In genomic region chr2:24334245-24334633, GRCh38 we compare ENCODE assay signal across 11 cellular contexts. TPM values are rescaled to one million over a fixed set of nuclear protein-coding genes. Genes with fewer than 3 reads are reported as not detected.
DNase-seq lines count a peak whose midpoint lies in the region; ATAC-seq and TF ChIP-seq lines count a peak whose summit lies in the region.
"Had no signal": no experiment of that assay in that cellular context is flagged by ENCODE, and none has a peak within 500 bp of the region (broad histone marks: within the 10 kb centered on the region; RNA-seq: fewer than 3 reads in every experiment).

No MANE protein-coding gene starts in this region.

- no TSS peak for BruUV-seq in IMR-90 (replicated peaks; lab: Mats Ljungman, UMichigan)

- CTCF ChIA-PET in IMR-90 (lab: Yijun Ruan, JAX): no interaction called here
- CTCF ChIA-PET in CD4-positive, alpha-beta T cell (lab: Charles Lee): no interaction called here

- H3K4ac ChIP-seq in IMR-90 (ENCODE audit: low read depth, low read length): no peak overlapping the region

- POLR2A ChIA-PET in IMR-90 (lab: Charles Lee; ENCODE audit: unreplicated experiment): no interaction called here
- POLR2A ChIA-PET in CD4-positive, alpha-beta T cell (lab: Charles Lee): no interaction called here

- no peak overlapping the region for H2AK9ac ChIP-seq in IMR-90 (replicated peaks; ENCODE audit: low read depth, low read length, poor library complexity)

- H3K9me3 Mint-ChIP-seq in stimulated activated memory B cell treated with anti-CD40 and anti-IgM and Interleukin-4, amounts not matched to agents 10 μg/mL and 1 μg/mL and 100 μg/mL, for 72 hours: peaks cover 3% of the 10 kb centered on the region
- H3K9me3 Mint-ChIP-seq in stimulated activated effector memory CD8-positive, alpha-beta T cell treated with anti-CD3 and anti-CD28 coated beads, Interleukin-12 subunit alpha, Interleukin-12 subunit beta, amount 100 ng/mL, for 72 hours: no peaks in the 10 kb centered on the region
- H3K9me3 Mint-ChIP-seq in CD4-positive, alpha-beta T cell: no peaks in the 10 kb centered on the region

- no peaks in the 10 kb centered on the region for H3K27me3 Mint-ChIP-seq in stimulated activated memory B cell treated with anti-CD40 and anti-IgM and Interleukin-4, amounts not matched to agents 10 μg/mL and 1 μg/mL and 100 μg/mL, for 72 hours
- H3K27me3 Mint-ChIP-seq in CD4-positive, alpha-beta T cell: no peaks in the 10 kb centered on the region

- peak overlapping the region; percentile 80 for H3K27ac Mint-ChIP-seq in stimulated activated memory B cell treated with anti-CD40 and anti-IgM and Interleukin-4, amounts not matched to agents 10 μg/mL and 1 μg/mL and 100 μg/mL, for 72 hours
- H3K27ac Mint-ChIP-seq in stimulated activated effector memory CD8-positive, alpha-beta T cell treated with anti-CD3 and anti-CD28 coated beads, Interleukin-12 subunit alpha, Interleukin-12 subunit beta, amount 100 ng/mL, for 72 hours: no peak overlapping the region
- no peak overlapping the region for H3K27ac Mint-ChIP-seq in CD4-positive, alpha-beta T cell

- no peak overlapping the region for H3K23ac ChIP-seq in IMR-90 (ENCODE audit: low read depth, low read length)

- no peak for TF ChIP-seq RAD21 in IMR-90 (IDR thresholded peaks at IDR 0.05; ENCODE audit: low read length)

- H3K9me1 ChIP-seq in IMR-90 (ENCODE audit: insufficient read depth, low read length): peaks cover 3% of the 10 kb centered on the region; the same call in 1 of the 2 replicates

- H3K27ac ChIP-seq in IMR-90 (ENCODE audit: insufficient read depth, low read length): no peak overlapping the region
- H3K27ac ChIP-seq in CD4-positive, alpha-beta T cell (ENCODE audit: low read depth, low read length): no peak overlapping the region

- no peak overlapping the region for H3K4me3 Mint-ChIP-seq in stimulated activated memory B cell treated with anti-CD40 and anti-IgM and Interleukin-4, amounts not matched to agents 10 μg/mL and 1 μg/mL and 100 μg/mL, for 72 hours
- no peak overlapping the region for H3K4me3 Mint-ChIP-seq in stimulated activated effector memory CD8-positive, alpha-beta T cell treated with anti-CD3 and anti-CD28 coated beads, Interleukin-12 subunit alpha, Interleukin-12 subunit beta, amount 100 ng/mL, for 72 hours
- no peak overlapping the region for H3K4me3 Mint-ChIP-seq in CD4-positive, alpha-beta T cell

- H2BK15ac ChIP-seq in IMR-90 (ENCODE audit: low read depth, low read length): no peak overlapping the region

- no peak overlapping the region for H3K14ac ChIP-seq in IMR-90 (replicated peaks; ENCODE audit: low read depth, low read length)

- in situ Hi-C loops in IMR-90 (cut with MboI; ENCODE audit: low sequenced_read_pairs): no loop called here

- dilution Hi-C loops in IMR-90 (cut with HindIII; ENCODE audit: low sequenced_read_pairs, unreplicated experiment): no loop called here

- no peak overlapping the region for H4K91ac ChIP-seq in IMR-90 (ENCODE audit: insufficient read depth, low read depth, low read length)

- no peak overlapping the region for H3K4me2 ChIP-seq in IMR-90 (ENCODE audit: low read depth, low read length)

- no peak overlapping the region for H4K8ac ChIP-seq in IMR-90 (ENCODE audit: low read depth in 2 of 2, low read length in 2 of 2)

- H3K56ac ChIP-seq in IMR-90 (ENCODE audit: extremely low read depth, insufficient read depth, low read length): no peak overlapping the region

- no peaks in the 10 kb centered on the region for H3K9me3 ChIP-seq in IMR-90 (ENCODE audit: control insufficient read depth, insufficient read depth, low read length)
- H3K9me3 ChIP-seq in CD4-positive, alpha-beta T cell (ENCODE audit: control insufficient read depth, low read length): no peaks in the 10 kb centered on the region

- peak; percentile 37 for DNase-seq in IMR-90
- DNase-seq in astrocyte of the hippocampus (ENCODE audit: low read depth, low spot score): peak; percentile 92
- peak; percentile 35 for DNase-seq in kidney tubule cell (ENCODE audit: low spot score)
- DNase-seq in stimulated activated effector memory CD8-positive, alpha-beta T cell treated with anti-CD3 and anti-CD28 coated beads, Interleukin-12 subunit alpha, Interleukin-12 subunit beta, amount 100 ng/mL, for 72 hours (ENCODE audit: low spot score in 2 of 2): no peak
- DNase-seq in CD4-positive, alpha-beta T cell: no peak
- DNase-seq: activated gamma-delta T cell, kidney glomerular epithelial cell, T-helper 1 cell had no signal

- no peak overlapping the region for H3K4me3 ChIP-seq in IMR-90 (ENCODE audit: insufficient read depth, low read depth, low read length)

- H3K36me3 Mint-ChIP-seq in stimulated activated memory B cell treated with anti-CD40 and anti-IgM and Interleukin-4, amounts not matched to agents 10 μg/mL and 1 μg/mL and 100 μg/mL, for 72 hours: peaks cover 14% of the 10 kb centered on the region
- H3K36me3 Mint-ChIP-seq in stimulated activated effector memory CD8-positive, alpha-beta T cell treated with anti-CD3 and anti-CD28 coated beads, Interleukin-12 subunit alpha, Interleukin-12 subunit beta, amount 100 ng/mL, for 72 hours: no peaks in the 10 kb centered on the region
- H3K36me3 Mint-ChIP-seq in CD4-positive, alpha-beta T cell (ENCODE audit: low read depth): peaks cover 6% of the 10 kb centered on the region

- peaks cover 73% of the 10 kb centered on the region for H3K4me1 Mint-ChIP-seq in stimulated activated memory B cell treated with anti-CD40 and anti-IgM and Interleukin-4, amounts not matched to agents 10 μg/mL and 1 μg/mL and 100 μg/mL, for 72 hours
- peaks cover 56% of the 10 kb centered on the region for H3K4me1 Mint-ChIP-seq in stimulated activated effector memory CD8-positive, alpha-beta T cell treated with anti-CD3 and anti-CD28 coated beads, Interleukin-12 subunit alpha, Interleukin-12 subunit beta, amount 100 ng/mL, for 72 hours
- peaks cover 66% of the 10 kb centered on the region for H3K4me1 Mint-ChIP-seq in CD4-positive, alpha-beta T cell (ENCODE audit: low read depth)

- peaks cover 9% of the 10 kb centered on the region; the same call in 1 of the 2 replicates for H4K20me1 ChIP-seq in IMR-90 (ENCODE audit: insufficient read depth, low read length)

- peaks cover 23 to 39% of the 10 kb centered on the region in 2 experiments for H3K79me1 ChIP-seq in IMR-90 (ENCODE audit: low read depth in 1 of 2, low read length in 2 of 2)

- no peak overlapping the region for H4K5ac ChIP-seq in IMR-90 (ENCODE audit: low read depth, low read length)

- no peak overlapping the region for H3K9ac ChIP-seq in IMR-90 (ENCODE audit: low read depth, low read length)

- no peak for TF ChIP-seq CTCF in IMR-90 (conservative IDR thresholded peaks at IDR 0.05; ENCODE audit: low read depth, low read length)
- no peak for TF ChIP-seq CTCF in CD4-positive, alpha-beta T cell (IDR thresholded peaks at IDR 0.05)

- no peaks in the 10 kb centered on the region; the same call in 1 of the 2 replicates for H3K4me1 ChIP-seq in IMR-90 (ENCODE audit: control insufficient read depth, insufficient read depth, low read length)

- no peak overlapping the region for H2BK120ac ChIP-seq in IMR-90 (ENCODE audit: low read depth, low read length)

- TF ChIP-seq POLR2A in IMR-90 (IDR thresholded peaks at IDR 0.05; ENCODE audit: low read depth, low read length): no peak

- intact Hi-C loops in IMR-90 (cut with micrococcal nuclease): no loop called here
- intact Hi-C loops in CD4-positive, alpha-beta T cell (cut with DNase I, micrococcal nuclease): no loop called here

- H2BK5ac ChIP-seq in IMR-90 (ENCODE audit: low read depth, low read length, poor library complexity, severe bottlenecking): no peak overlapping the region

- H2AK5ac ChIP-seq in IMR-90 (ENCODE audit: low read depth, low read length): no peak overlapping the region

- H3K36me3 ChIP-seq in IMR-90 (ENCODE audit: control insufficient read depth, insufficient read depth, low read length): no peaks in the 10 kb centered on the region

- WGBS in IMR-90 (ENCODE audit: extremely low coverage in 2 of 2, insufficient read length in 1 of 2), 2 experiments: 83% methylated on average over 2 of the region's 9 CpGs; no CpG with 5 or more reads in 1 of the 2 experiments

- no peaks in the 10 kb centered on the region for H3K27me3 ChIP-seq in IMR-90 (ENCODE audit: control insufficient read depth, insufficient read depth, low read length)
- H3K27me3 ChIP-seq in CD4-positive, alpha-beta T cell (ENCODE audit: control insufficient read depth, insufficient read depth, low read length): no peaks in the 10 kb centered on the region

- no peak overlapping the region for H2AFZ ChIP-seq in IMR-90 (replicated peaks; ENCODE audit: low read length, poor library complexity)

- no peak overlapping the region for H3K18ac ChIP-seq in IMR-90 (ENCODE audit: low read depth, low read length)

- H2BK20ac ChIP-seq in IMR-90 (ENCODE audit: low read depth, low read length): no peak overlapping the region

- ATAC-seq in IMR-90 (ENCODE audit: low read depth): no peak
- ATAC-seq in stimulated activated memory B cell treated with anti-CD40 and anti-IgM and Interleukin-4, amounts not matched to agents 10 μg/mL and 1 μg/mL and 100 μg/mL, for 72 hours: no peak
- no peak for ATAC-seq in HG02884 (IDR thresholded peaks at IDR 0.05; ENCODE audit: unreplicated experiment)
- no peak for ATAC-seq in stimulated activated effector memory CD8-positive, alpha-beta T cell treated with anti-CD3 and anti-CD28 coated beads, Interleukin-12 subunit alpha, Interleukin-12 subunit beta, amount 100 ng/mL, for 72 hours
- no peak for ATAC-seq in CD4-positive, alpha-beta T cell (ENCODE audit: poor library complexity)
- no peak for ATAC-seq in GM18909 (IDR thresholded peaks at IDR 0.05; ENCODE audit: poor library complexity, unreplicated experiment)

TF ChIP-seq in IMR-90, 13 proteins besides CTCF, POLR2A, EP300 and RAD21 (continues in another document):
- TF ChIP-seq FOS (IDR thresholded peaks at IDR 0.05; ENCODE audit: low read depth, low read length): no peak
- TF ChIP-seq ELK1 (IDR thresholded peaks at IDR 0.05; ENCODE audit: borderline replicate concordance, low read depth, low read length): no peak
- no peak for TF ChIP-seq RCOR1 (IDR thresholded peaks at IDR 0.05; ENCODE audit: insufficient replicate concordance, low read length)

RNA-seq across cellular contexts. Expression of gene ITSN2, which starts 26.1 kb away (rescaled TPM):
- 17.2 and 23.3 TPM in 2 replicates for total RNA-seq in IMR-90 (2012; rRNA removed)
- 8.4 and 10.7 TPM in 2 replicates for polyA plus RNA-seq in IMR-90 (2012; rRNA removed)
- polyA plus RNA-seq in IMR-90 (2012; cell fraction: cytosol; rRNA removed): 3.6 and 3.9 TPM in 2 replicates
- polyA plus RNA-seq in IMR-90 (2012; cell fraction: nucleus; rRNA removed; ENCODE audit: low replicate concordance): 15.6 and 47.7 TPM in 2 replicates
- total RNA-seq in CD4-positive, alpha-beta T cell: 10 to 100 TPM; 75.4 to 77.1 TPM

Comparison
In these comparisons a context has a peak if more than half of its experiments do, and no peak if none do; other contexts are left out.
1. DNase-seq: peak in IMR-90 (single experiment), astrocyte of the hippocampus (single experiment) and kidney tubule cell (single experiment); none in stimulated activated effector memory CD8-positive, alpha-beta T cell treated with anti-CD3 and anti-CD28 coated beads, Interleukin-12 subunit alpha, Interleukin-12 subunit beta, amount 100 ng/mL, for 72 hours (0 of 2) and CD4-positive, alpha-beta T cell (0 of 10).